25 cellular contexts compared by ENCODE assay signal in genomic region chr3:116836286-116836685, GRCh38.
"Had no signal": no experiment of that assay in that cellular context is flagged by ENCODE, and none has a peak within 500 bp of the region (broad histone marks: within the 10 kb centered on the region; RNA-seq: fewer than 3 reads in every experiment).

No MANE protein-coding gene starts in this region.

- H3K4me3 Mint-ChIP-seq: activated naive CD4-positive, alpha-beta T cell treated with anti-CD3 and anti-CD28 coated beads for 36 hours; activated naive CD8-positive, alpha-beta T cell treated with anti-CD3 and anti-CD28 coated beads, Interleukin-2, amount 50 U/mL, for 24 hours; activated T-helper 17 cell treated with anti-CD3 and anti-CD28 coated beads, Interleukin-2, amount 50 U/mL, for 72 hours; natural killer cell had no signal

- H3K9me3 Mint-ChIP-seq: activated naive CD8-positive, alpha-beta T cell treated with anti-CD3 and anti-CD28 coated beads, Interleukin-2, amount 50 U/mL, for 24 hours had no signal

- H3K4me1 Mint-ChIP-seq: activated naive CD8-positive, alpha-beta T cell treated with anti-CD3 and anti-CD28 coated beads, Interleukin-2, amount 50 U/mL, for 24 hours; activated T-helper 17 cell treated with anti-CD3 and anti-CD28 coated beads, Interleukin-2, amount 50 U/mL, for 72 hours; natural killer cell had no signal

- H3K9me3 ChIP-seq: ascending aorta, esophagus squamous epithelium, gastroesophageal sphincter, neutrophil, suprapubic skin had no signal

- ATAC-seq: activated naive CD8-positive, alpha-beta T cell treated with anti-CD3 and anti-CD28 coated beads, Interleukin-2, amount 50 U/mL, for 24 hours; activated T-helper 17 cell treated with anti-CD3 and anti-CD28 coated beads, Interleukin-2, amount 50 U/mL, for 72 hours; gastroesophageal sphincter; left ventricle myocardium superior; natural killer cell had no signal

- H3K4me3 ChIP-seq: ascending aorta, coronary artery, esophagus squamous epithelium, gastroesophageal sphincter, skin epidermis, suprapubic skin had no signal

- H3K36me3 ChIP-seq: ascending aorta, esophagus squamous epithelium, gastroesophageal sphincter, neutrophil, suprapubic skin had no signal

- DNase-seq: activated CD4-positive, CD25-positive, alpha-beta regulatory T cell treated with anti-CD3 and anti-CD28 coated beads, Interleukin-2, amount 50 U/mL, for 72 hours; activated naive CD4-positive, alpha-beta T cell treated with anti-CD3 and anti-CD28 coated beads for 36 hours; activated naive CD8-positive, alpha-beta T cell treated with anti-CD3 and anti-CD28 coated beads, Interleukin-2, amount 50 U/mL, for 24 hours; activated T-cell treated with anti-CD3 and anti-CD28 coated beads for 4 hours; caudate nucleus; esophagus squamous epithelium; kidney; left ventricle myocardium superior; mesendoderm; natural killer cell; retina; stimulated activated CD4-positive, alpha-beta T cell treated with anti-CD3 and anti-CD28 coated beads, Interleukin-4, amount 100 ng/mL, for 4 hours; stimulated activated CD8-positive, alpha-beta memory T cell treated with anti-CD3 and anti-CD28 coated beads, Interleukin-4, amount 100 ng/mL, for 48 hours; stimulated activated naive CD4-positive, alpha-beta T cell treated with Interleukin-2 at 50 U/mL for 16 hours; T-helper 1 cell; T1000; trophoblast cell had no signal

- H3K4me1 ChIP-seq: ascending aorta, esophagus squamous epithelium, gastroesophageal sphincter, parathyroid adenoma, suprapubic skin had no signal

- H2AFZ ChIP-seq: parathyroid adenoma had no signal

- H3K27me3 Mint-ChIP-seq: activated naive CD8-positive, alpha-beta T cell treated with anti-CD3 and anti-CD28 coated beads, Interleukin-2, amount 50 U/mL, for 24 hours; activated T-helper 17 cell treated with anti-CD3 and anti-CD28 coated beads, Interleukin-2, amount 50 U/mL, for 72 hours had no signal

- FAIRE-seq: kidney had no signal

- H3K27ac Mint-ChIP-seq: activated naive CD4-positive, alpha-beta T cell treated with anti-CD3 and anti-CD28 coated beads for 36 hours; activated naive CD8-positive, alpha-beta T cell treated with anti-CD3 and anti-CD28 coated beads, Interleukin-2, amount 50 U/mL, for 24 hours; activated T-helper 17 cell treated with anti-CD3 and anti-CD28 coated beads, Interleukin-2, amount 50 U/mL, for 72 hours; natural killer cell had no signal

- H3K36me3 Mint-ChIP-seq: natural killer cell had no signal

- H3K27ac ChIP-seq: ascending aorta, coronary artery, esophagus squamous epithelium, gastroesophageal sphincter, neutrophil, parathyroid adenoma, skin epidermis, suprapubic skin had no signal

- H3K9ac ChIP-seq: parathyroid adenoma had no signal

- H3K27me3 ChIP-seq: ascending aorta, esophagus squamous epithelium, gastroesophageal sphincter, neutrophil, suprapubic skin had no signal

- H3K79me2 ChIP-seq: parathyroid adenoma had no signal
